ENCODE assay signal across 23 cellular contexts in the genomic region with DNA sequence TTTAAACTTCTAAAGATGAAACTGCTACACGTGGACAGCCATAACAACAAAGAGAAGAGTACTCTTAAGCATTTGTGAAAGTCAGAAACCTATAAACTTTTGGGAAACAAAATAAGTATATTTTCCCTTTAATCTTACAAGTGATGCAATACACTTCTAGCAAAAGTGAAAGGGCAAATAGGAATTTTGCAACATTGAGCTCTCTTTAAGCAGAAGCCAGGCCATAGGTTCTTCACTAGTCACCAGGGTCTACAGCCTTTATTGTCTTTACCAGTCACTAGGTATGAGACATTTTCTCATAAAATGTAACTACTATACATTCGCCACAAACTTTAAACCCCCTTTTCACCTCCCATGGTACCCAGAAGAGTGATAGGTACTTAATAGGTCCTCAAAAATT. TPM values are rescaled to one million over a fixed set of nuclear protein-coding genes. Genes with fewer than 3 reads are reported as not detected.
A peak's percentile ranks its signal among the peaks of the same experiment; 100 is the strongest.
DNase-seq lines count a peak whose midpoint lies in the region; ATAC-seq and TF ChIP-seq lines count a peak whose summit lies in the region.
"Had no signal": no experiment of that assay in that cellular context is flagged by ENCODE, and none has a peak within 500 bp of the region (broad histone marks: within the 10 kb centered on the region; RNA-seq: fewer than 3 reads in every experiment).

No MANE protein-coding gene starts in this region.

- no peaks in the 10 kb centered on the region for H3K9me2 ChIP-seq in GM23248 (ENCODE audit: insufficient read depth)

- CTCF ChIA-PET in activated CD4-positive, alpha-beta T cell treated with anti-CD3 and anti-CD28 coated beads, Interleukin-2, amount 10 ng/mL, durations not matched to agents 7 days and 5 days (lab: Charles Lee) = no interaction called here

- no peaks in the 10 kb centered on the region for H3K27me3 ChIP-seq in GM23248 (replicated peaks; ENCODE audit: insufficient read depth)
- no peaks in the 10 kb centered on the region for H3K27me3 ChIP-seq in lower lobe of right lung (ENCODE audit: low read depth)
- H3K27me3 ChIP-seq: thyroid gland had no signal

- H3K4me1 Mint-ChIP-seq in activated CD4-positive, alpha-beta T cell treated with anti-CD3 and anti-CD28 coated beads, Interleukin-2, amount 10 ng/mL, durations not matched to agents 7 days and 5 days = no peaks in the 10 kb centered on the region
- H3K4me1 Mint-ChIP-seq: CD8-positive, alpha-beta memory T cell; mesothelial cell of epicardium had no signal

- H3F3A ChIP-seq in GM23248 (ENCODE audit: insufficient read depth) = no peaks in the 10 kb centered on the region

- H3K27me3 Mint-ChIP-seq in activated CD4-positive, alpha-beta T cell treated with anti-CD3 and anti-CD28 coated beads, Interleukin-2, amount 10 ng/mL, durations not matched to agents 7 days and 5 days = no peaks in the 10 kb centered on the region
- H3K27me3 Mint-ChIP-seq: progenitor cell of endocrine pancreas had no signal

- H3K27ac ChIP-seq in GM23248 (no peak overlapping the region), lower lobe of right lung (no peak overlapping the region)
- H3K27ac ChIP-seq: thyroid gland, WERI-Rb-1 had no signal

- no peaks in the 10 kb centered on the region for H3K9me3 Mint-ChIP-seq in activated CD4-positive, alpha-beta T cell treated with anti-CD3 and anti-CD28 coated beads, Interleukin-2, amount 10 ng/mL, durations not matched to agents 7 days and 5 days
- H3K9me3 Mint-ChIP-seq: CD8-positive, alpha-beta memory T cell; mesothelial cell of epicardium had no signal

- POLR2A ChIA-PET in activated CD4-positive, alpha-beta T cell treated with anti-CD3 and anti-CD28 coated beads, Interleukin-2, amount 10 ng/mL, durations not matched to agents 7 days and 5 days (lab: Charles Lee) = no interaction called here

- no peak overlapping the region for H3K4me3 Mint-ChIP-seq in activated CD4-positive, alpha-beta T cell treated with anti-CD3 and anti-CD28 coated beads, Interleukin-2, amount 10 ng/mL, durations not matched to agents 7 days and 5 days
- H3K4me3 Mint-ChIP-seq: CD8-positive, alpha-beta memory T cell; mesothelial cell of epicardium had no signal

- H4K20me1 ChIP-seq in GM23248 (ENCODE audit: insufficient read depth) = no peaks in the 10 kb centered on the region

- H3K4me3 ChIP-seq in GM23248 (no peak overlapping the region), choroid plexus epithelial cell (ENCODE audit: low read depth, low read length) (no peak overlapping the region), lower lobe of right lung (no peak overlapping the region)
- H3K4me3 ChIP-seq: thyroid gland had no signal

- H3K79me2 ChIP-seq in GM23248 (ENCODE audit: insufficient read depth) = no peaks in the 10 kb centered on the region

- H3K36me3 ChIP-seq in GM23248 (ENCODE audit: low read depth) = no peaks in the 10 kb centered on the region
- H3K36me3 ChIP-seq in lower lobe of right lung = no peaks in the 10 kb centered on the region
- H3K36me3 ChIP-seq: thyroid gland, WERI-Rb-1 had no signal

- no peak for TF ChIP-seq CTCF in choroid plexus epithelial cell (conservative IDR thresholded peaks at IDR 0.05; ENCODE audit: low read depth, low read length)
- TF ChIP-seq CTCF in lower lobe of right lung (IDR thresholded peaks at IDR 0.05) = no peak

- peak; percentile 62 to 73 for ATAC-seq in lower lobe of right lung
- no peak for ATAC-seq in activated CD4-positive, CD25-positive, alpha-beta regulatory T cell treated with anti-CD3 and anti-CD28 coated beads, Interleukin-2, amount 50 U/mL, for 24 hours
- ATAC-seq: stimulated activated naive CD8-positive, alpha-beta T cell treated with anti-CD3 and anti-CD28 coated beads, Interleukin-15, Interleukin-2, amounts not matched to agents 100 U/mL and 50 U/mL, for 24 hours had no signal

- 51 to 52% methylated on average over 2 of the region's 2 CpGs for WGBS in GM23248 (ENCODE audit: low coverage in 1 of 2, low lambda C conversion rate in 2 of 2, missing lambda C conversion rate in 2 of 2), 2 experiments

- DNase-seq in GM23248 (peak; percentile 39), NOMO-1 treated with DMSO at 0.1 percent for 48 hours (lab: John Stamatoyannopoulos, UW; ENCODE audit: unreplicated experiment) (peak; percentile 70), choroid plexus epithelial cell (ENCODE audit: low read depth) (peak; percentile 87), lower lobe of right lung (no peak), NCI-H187 treated with DMSO at 0.1 percent for 48 hours (lab: John Stamatoyannopoulos, UW) (no peak)
- no peak for DNase-seq in stimulated activated CD4-positive, alpha-beta T cell treated with anti-CD3 and anti-CD28 coated beads, Interleukin-4, amount 100 ng/mL, for 24 hours
- no peak for DNase-seq in activated CD4-positive, alpha-beta T cell treated with anti-CD3 and anti-CD28 coated beads, Interleukin-2, amount 10 ng/mL, durations not matched to agents 7 days and 5 days
- DNase-seq: activated CD4-positive, alpha-beta T cell treated with anti-CD3 and anti-CD28 coated beads, Interleukin-2, amount 50 U/mL, for 48 hours; activated gamma-delta T cell treated with Interleukin-2 at 50 U/mL for 16 hours; amniotic stem cell; CD8-positive, alpha-beta memory T cell; GF-D8; NCI-H1417 treated with DMSO at 0.1 percent for 48 hours; small intestine; stimulated activated naive CD8-positive, alpha-beta T cell treated with anti-CD3 and anti-CD28 coated beads, Interleukin-15, Interleukin-2, amounts not matched to agents 100 U/mL and 50 U/mL, for 24 hours; T-helper 2 cell; thyroid gland; WERI-Rb-1 had no signal

- H3K4me1 ChIP-seq in GM23248 (ENCODE audit: insufficient read depth) = no peaks in the 10 kb centered on the region
- H3K4me1 ChIP-seq in lower lobe of right lung = no peaks in the 10 kb centered on the region
- H3K4me1 ChIP-seq: thyroid gland had no signal

- no peak overlapping the region for H3K9ac ChIP-seq in GM23248

- H3K4me2 ChIP-seq in GM23248 (ENCODE audit: unreplicated experiment) = no peak overlapping the region

- no peaks in the 10 kb centered on the region for H3K36me3 Mint-ChIP-seq in activated CD4-positive, alpha-beta T cell treated with anti-CD3 and anti-CD28 coated beads, Interleukin-2, amount 10 ng/mL, durations not matched to agents 7 days and 5 days (ENCODE audit: low read depth)
- H3K36me3 Mint-ChIP-seq: CD8-positive, alpha-beta memory T cell; mesothelial cell of epicardium had no signal

- no peak overlapping the region for H3K27ac Mint-ChIP-seq in activated CD4-positive, alpha-beta T cell treated with anti-CD3 and anti-CD28 coated beads, Interleukin-2, amount 10 ng/mL, durations not matched to agents 7 days and 5 days
- H3K27ac Mint-ChIP-seq: CD8-positive, alpha-beta memory T cell; mesothelial cell of epicardium; progenitor cell of endocrine pancreas had no signal

- intact Hi-C loops in lower lobe of right lung (cut with DNase I) = no loop called here

- peak overlapping the region; percentile 57 for H2AFZ ChIP-seq in GM23248

- in situ Hi-C loops in GM23248 (cut with MboI) = no loop called here

- H3K9me3 ChIP-seq in GM23248 (ENCODE audit: low read depth) (no peaks in the 10 kb centered on the region), lower lobe of right lung (no peaks in the 10 kb centered on the region)
- H3K9me3 ChIP-seq: thyroid gland had no signal

RNA-seq across cellular contexts. Expression of a gene that starts 37.5 kb away (rescaled TPM):
- total RNA-seq in GM23248 (2014; rRNA removed; shearing (Covaris generic)) = 0.13 TPM in 1 of 2 replicates, not detected in the other
- 0.08 TPM in 1 of 2 replicates, not detected in the other for polyA plus RNA-seq in GM23248 (2016; fragmentation: Nextera tagmentation; extraction: Ambion mirVana)
- total RNA-seq in lower lobe of right lung = 19.1 TPM
- total RNA-seq in activated CD4-positive, alpha-beta T cell treated with anti-CD3 and anti-CD28 coated beads, Interleukin-2, amount 10 ng/mL, durations not matched to agents 7 days and 5 days = not detected
- total RNA-seq: CD8-positive, alpha-beta memory T cell; OCI-LY7; thyroid gland had no signal
- polyA plus RNA-seq: AG04450; CD8-positive, alpha-beta memory T cell had no signal

Comparison
In these comparisons a context has a peak if more than half of its experiments do, and no peak if none do; other contexts are left out.
1. DNase-seq: peak in GM23248 (single experiment), NOMO-1 treated with DMSO at 0.1 percent for 48 hours (single experiment) and choroid plexus epithelial cell (single experiment); none in lower lobe of right lung (single experiment), NCI-H187 treated with DMSO at 0.1 percent for 48 hours (single experiment), stimulated activated CD4-positive, alpha-beta T cell treated with anti-CD3 and anti-CD28 coated beads, Interleukin-4, amount 100 ng/mL, for 24 hours (single experiment) and activated CD4-positive, alpha-beta T cell treated with anti-CD3 and anti-CD28 coated beads, Interleukin-2, amount 10 ng/mL, durations not matched to agents 7 days and 5 days (single experiment).
2. ATAC-seq: peak in lower lobe of right lung (2 of 2); none in activated CD4-positive, CD25-positive, alpha-beta regulatory T cell treated with anti-CD3 and anti-CD28 coated beads, Interleukin-2, amount 50 U/mL, for 24 hours (0 of 2).
3. RNA of a gene that starts 37.5 kb away (total RNA-seq): 19.1 TPM in lower lobe of right lung (single experiment); 0.13 TPM in GM23248 and not detected in activated CD4-positive, alpha-beta T cell treated with anti-CD3 and anti-CD28 coated beads, Interleukin-2, amount 10 ng/mL, durations not matched to agents 7 days and 5 days; every median in the first group is over 10 times any median in the second.